ENCODE assay signal across 23 cellular contexts in the genomic region with DNA sequence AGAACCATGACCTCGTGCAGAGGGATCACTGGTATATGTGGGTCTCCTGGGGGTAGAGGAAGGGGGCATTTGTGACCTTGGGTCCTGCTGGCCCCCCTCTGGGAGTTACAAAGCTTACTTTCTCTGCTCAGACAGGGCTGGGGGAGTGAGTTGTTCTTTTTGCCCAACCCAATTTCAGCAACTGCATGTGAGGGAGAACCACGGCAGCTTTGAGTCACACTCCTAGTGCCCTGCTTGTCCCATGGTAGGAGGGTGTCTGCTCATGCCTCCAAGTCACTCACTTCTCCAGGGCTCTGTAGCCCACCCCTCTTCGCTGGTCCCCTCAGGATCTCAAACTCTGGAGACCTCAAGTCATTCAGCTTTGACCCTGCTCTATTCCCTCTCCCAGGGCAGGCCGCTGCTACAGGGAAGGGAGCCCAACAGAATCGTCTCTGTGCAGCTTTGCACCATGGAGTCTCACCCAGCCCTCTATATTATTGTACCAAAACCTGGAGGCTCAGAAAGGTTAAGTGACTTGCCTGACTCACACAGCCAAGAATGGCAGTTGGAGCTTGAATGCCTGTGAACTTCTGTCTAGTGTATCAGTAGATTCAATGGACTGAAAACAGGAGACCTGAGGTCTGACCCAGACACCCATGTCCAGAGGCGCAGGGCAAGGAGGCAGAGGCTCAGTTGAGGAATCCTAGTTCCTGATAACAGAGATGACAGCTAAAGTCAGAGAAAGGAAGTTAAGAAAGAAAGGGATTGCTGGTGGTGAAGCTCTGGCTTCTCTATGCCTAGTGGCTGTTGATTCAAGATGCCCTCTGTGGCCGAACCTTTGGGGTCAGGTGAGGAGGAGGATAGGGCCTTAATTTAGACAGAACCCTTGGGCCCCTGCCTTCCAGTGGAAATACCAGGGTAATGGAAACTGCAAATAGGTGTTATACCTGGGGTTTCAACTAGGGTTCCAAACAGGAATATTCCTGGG. TPM values are rescaled to one million over a fixed set of nuclear protein-coding genes. Genes with fewer than 3 reads are reported as not detected.
"Had no signal": no experiment of that assay in that cellular context is flagged by ENCODE, and none has a peak within 500 bp of the region (broad histone marks: within the 10 kb centered on the region; RNA-seq: fewer than 3 reads in every experiment).

No MANE protein-coding gene starts in this region.

- H3K9ac ChIP-seq: neural progenitor cell had no signal

- H3K9me3 ChIP-seq: ascending aorta, colonic mucosa, ovary, psoas muscle, thyroid gland had no signal

- H3K4me1 Mint-ChIP-seq: central memory CD8-positive, alpha-beta T cell had no signal

- H3K27ac ChIP-seq: ascending aorta, colonic mucosa, foreskin keratinocyte, hepatocyte, neural progenitor cell, ovary, psoas muscle, skin epidermis, thyroid gland, VCaP had no signal

- H3K27ac Mint-ChIP-seq: activated CD4-positive, alpha-beta memory T cell treated with anti-CD3 and anti-CD28 coated beads for 36 hours; activated naive CD4-positive, alpha-beta T cell treated with anti-CD3 and anti-CD28 coated beads for 36 hours; naive thymus-derived CD4-positive, alpha-beta T cell; neural progenitor cell had no signal

- H3K27me3 ChIP-seq: ascending aorta, foreskin keratinocyte, hepatocyte, ovary, thyroid gland had no signal

- FAIRE-seq: urothelium cell line had no signal

- H2AFZ ChIP-seq: hepatocyte, neural progenitor cell had no signal

- H3K9me3 Mint-ChIP-seq: activated CD4-positive, alpha-beta memory T cell treated with anti-CD3 and anti-CD28 coated beads for 36 hours; activated naive CD4-positive, alpha-beta T cell treated with anti-CD3 and anti-CD28 coated beads for 36 hours; central memory CD8-positive, alpha-beta T cell; neural progenitor cell had no signal

- H3K4me3 Mint-ChIP-seq: activated CD4-positive, alpha-beta memory T cell treated with anti-CD3 and anti-CD28 coated beads for 36 hours; activated naive CD4-positive, alpha-beta T cell treated with anti-CD3 and anti-CD28 coated beads for 36 hours; central memory CD8-positive, alpha-beta T cell; naive thymus-derived CD4-positive, alpha-beta T cell; neural progenitor cell had no signal

- H3K79me2 ChIP-seq: hepatocyte had no signal

- H3K4me3 ChIP-seq: ascending aorta, colonic mucosa, hepatocyte, neural progenitor cell, ovary, psoas muscle, skin epidermis, thyroid gland had no signal

- ATAC-seq: foreskin keratinocyte; left cardiac atrium; naive thymus-derived CD4-positive, alpha-beta T cell; psoas muscle; right cardiac atrium had no signal

- DNase-seq: activated CD4-positive, alpha-beta memory T cell treated with anti-CD3 and anti-CD28 coated beads for 36 hours; activated CD4-positive, CD25-positive, alpha-beta regulatory T cell treated with anti-CD3 and anti-CD28 coated beads, Interleukin-2, amount 50 U/mL, for 72 hours; activated naive CD4-positive, alpha-beta T cell treated with anti-CD3 and anti-CD28 coated beads for 36 hours; activated T-cell treated with anti-CD3 and anti-CD28 coated beads, Interleukin-2, amount 50 U/mL, for 1 hour; colonic mucosa; foreskin keratinocyte; left cardiac atrium; mesendoderm; naive thymus-derived CD4-positive, alpha-beta T cell; ovary; psoas muscle; right cardiac atrium; stimulated activated CD4-positive, alpha-beta T cell treated with anti-CD3 and anti-CD28 coated beads, Interleukin-4, amount 100 ng/mL, for 1 hour; T-helper 1 cell; T-helper 9 cell; thyroid gland had no signal

- H3K36me3 ChIP-seq: ascending aorta, colonic mucosa, neural progenitor cell, ovary, thyroid gland had no signal

- H3K4me2 ChIP-seq: hepatocyte, neural progenitor cell had no signal

- H3K4me1 ChIP-seq: ascending aorta, colonic mucosa had no signal

RNA-seq across cellular contexts. Expression of a gene that starts 14.6 kb away (rescaled TPM):
- polyA plus RNA-seq: naive thymus-derived CD4-positive, alpha-beta T cell had no signal
